Comparison of ENCODE assay signal across 13 cellular contexts in genomic region chr20:50514035-50514337, GRCh38. TPM values are rescaled to one million over a fixed set of nuclear protein-coding genes. Genes with fewer than 3 reads are reported as not detected.
DNase-seq lines count a peak whose midpoint lies in the region; ATAC-seq and TF ChIP-seq lines count a peak whose summit lies in the region.
"Had no signal": no experiment of that assay in that cellular context is flagged by ENCODE, and none has a peak within 500 bp of the region (broad histone marks: within the 10 kb centered on the region; RNA-seq: fewer than 3 reads in every experiment).

No MANE protein-coding gene starts in this region.

- H3K4me1 ChIP-seq in heart left ventricle = peaks cover under 1 to 88% (median 69%) of the 10 kb centered on the region in 12 donors
- H3K4me1 ChIP-seq in ascending aorta = peaks cover 5 to 41% of the 10 kb centered on the region in 2 donors
- peaks cover 65 to 81% (median 75%) of the 10 kb centered on the region in 4 donors for H3K4me1 ChIP-seq in upper lobe of left lung

- 93 to 95% (median 94%) methylated on average over 2 of the region's 2 CpGs for WGBS in heart left ventricle, 4 donors
- 94 to 95% methylated on average over 2 of the region's 2 CpGs for WGBS in upper lobe of left lung, 2 donors

- no peak overlapping the region for H3K4me3 Mint-ChIP-seq in mesothelial cell of epicardium

- no peaks in the 10 kb centered on the region for H3K27me3 ChIP-seq in heart left ventricle
- no peaks in the 10 kb centered on the region for H3K27me3 ChIP-seq in ascending aorta
- H3K27me3 ChIP-seq in upper lobe of left lung = no peaks in the 10 kb centered on the region

- no peaks in the 10 kb centered on the region for H3K9me3 Mint-ChIP-seq in mesothelial cell of epicardium

- peak overlapping the region in 11 of 12 donors; percentile 6 to 96 (median 75) for H3K27ac ChIP-seq in heart left ventricle
- peak overlapping the region in 1 of 2 donors; percentile 81 for H3K27ac ChIP-seq in ascending aorta
- H3K27ac ChIP-seq in upper lobe of left lung = peak overlapping the region; percentile 54 to 97 (median 73)

- intact Hi-C loops in heart left ventricle (cut with DNase I) (loop anchor here in 6 of 10 donors (5.0 kb wide), 3 partner anchors 48 to 63 kb away; no protein-coding TSS in a partner anchor), left ventricle myocardium superior (cut with micrococcal nuclease) (loop anchor here (10.0 kb wide), 1 partner anchor 61 kb away; no protein-coding TSS in a partner anchor), ascending aorta (cut with DNase I) (loop anchor here (1.0 to 10.0 kb wide), 3 partner anchors 27 to 1467 kb away; partner anchors contain the start of genes CSE1L and PARD6B)

- H3K27ac Mint-ChIP-seq in mesothelial cell of epicardium = peak overlapping the region; percentile 1

- no peak for DNase-seq in heart left ventricle
- no peak for DNase-seq in left ventricle myocardium superior
- DNase-seq in ascending aorta (ENCODE audit: low spot score in 2 of 2) = no peak
- DNase-seq in mesothelial cell of epicardium (ENCODE audit: low spot score in 2 of 2, unreplicated experiment in 2 of 2) = no peak
- DNase-seq in upper lobe of left lung = no peak
- DNase-seq in NCI-H2227 (lab: John Stamatoyannopoulos, UW; ENCODE audit: unreplicated experiment) = no peak
- DNase-seq in AML-193 (lab: John Stamatoyannopoulos, UW) = no peak
- DNase-seq in DMS153 (lab: John Stamatoyannopoulos, UW) = no peak
- DNase-seq: C1 segment of cervical spinal cord; NCI-H1105; stimulated activated naive CD4-positive, alpha-beta T cell treated with Interleukin-2 at 50 U/mL for 16 hours had no signal

- TF ChIP-seq EP300 in upper lobe of left lung (IDR thresholded peaks at IDR 0.05) = no peak

- H3K27me3 Mint-ChIP-seq in mesothelial cell of epicardium (ENCODE audit: low read depth) = no peaks in the 10 kb centered on the region

- TF ChIP-seq POLR2A in heart left ventricle (IDR thresholded peaks at IDR 0.05) = no peak
- no peak for TF ChIP-seq POLR2A in upper lobe of left lung (IDR thresholded peaks at IDR 0.05)

- TF ChIP-seq CTCF in heart left ventricle (IDR thresholded peaks at IDR 0.05) (no peak), ascending aorta (IDR thresholded peaks at IDR 0.05) (no peak), mesothelial cell of epicardium (IDR thresholded peaks at IDR 0.05; ENCODE audit: unreplicated experiment) (no peak), upper lobe of left lung (IDR thresholded peaks at IDR 0.05) (no peak)

- no peaks in the 10 kb centered on the region for H3K9me3 ChIP-seq in heart left ventricle
- H3K9me3 ChIP-seq in ascending aorta = no peaks in the 10 kb centered on the region
- no peaks in the 10 kb centered on the region for H3K9me3 ChIP-seq in upper lobe of left lung

- H3K36me3 Mint-ChIP-seq in mesothelial cell of epicardium = no peaks in the 10 kb centered on the region

- no peak for ATAC-seq in heart left ventricle
- no peak for ATAC-seq in left ventricle myocardium superior
- no peak for ATAC-seq in upper lobe of left lung (ENCODE audit: low FRiP score in 2 of 2)
- ATAC-seq: activated CD4-positive, CD25-positive, alpha-beta regulatory T cell treated with anti-CD3 and anti-CD28 coated beads, Interleukin-2, amount 50 U/mL, for 24 hours; sciatic nerve had no signal

- H3K4me1 Mint-ChIP-seq in mesothelial cell of epicardium = peaks cover 61% of the 10 kb centered on the region

- H3K36me3 ChIP-seq in heart left ventricle (no peaks in the 10 kb centered on the region), ascending aorta (no peaks in the 10 kb centered on the region), upper lobe of left lung (no peaks in the 10 kb centered on the region)

- H3K4me3 ChIP-seq in heart left ventricle (peak overlapping the region in 2 of 12 donors; percentile 86 to 99), ascending aorta (peak overlapping the region; percentile 3 to 88), upper lobe of left lung (peak overlapping the region in 1 of 4 donors; percentile 98)

RNA-seq across cellular contexts. Expression of gene PTPN1, which starts 3.8 kb away (rescaled TPM):
- 10 to 100 TPM; 24.2 to 63.3 (median 32.0) TPM for total RNA-seq in heart left ventricle
- 10 to 100 TPM; 18.5 to 93.8 TPM for polyA plus RNA-seq in heart left ventricle
- 24.1 TPM for total RNA-seq in left ventricle myocardium superior
- 30.2 TPM for total RNA-seq in ascending aorta
- total RNA-seq in mesothelial cell of epicardium = 26.2 to 27.7 TPM (median 27.3 TPM) in 3 replicates
- 100 to 1,000 TPM in 3 of 6 donors, 10 to 100 TPM in 3; 75.1 to 137 (median 96.1) TPM for total RNA-seq in upper lobe of left lung
